Comparison of ENCODE assay signal across 16 cellular contexts in the genomic region with DNA sequence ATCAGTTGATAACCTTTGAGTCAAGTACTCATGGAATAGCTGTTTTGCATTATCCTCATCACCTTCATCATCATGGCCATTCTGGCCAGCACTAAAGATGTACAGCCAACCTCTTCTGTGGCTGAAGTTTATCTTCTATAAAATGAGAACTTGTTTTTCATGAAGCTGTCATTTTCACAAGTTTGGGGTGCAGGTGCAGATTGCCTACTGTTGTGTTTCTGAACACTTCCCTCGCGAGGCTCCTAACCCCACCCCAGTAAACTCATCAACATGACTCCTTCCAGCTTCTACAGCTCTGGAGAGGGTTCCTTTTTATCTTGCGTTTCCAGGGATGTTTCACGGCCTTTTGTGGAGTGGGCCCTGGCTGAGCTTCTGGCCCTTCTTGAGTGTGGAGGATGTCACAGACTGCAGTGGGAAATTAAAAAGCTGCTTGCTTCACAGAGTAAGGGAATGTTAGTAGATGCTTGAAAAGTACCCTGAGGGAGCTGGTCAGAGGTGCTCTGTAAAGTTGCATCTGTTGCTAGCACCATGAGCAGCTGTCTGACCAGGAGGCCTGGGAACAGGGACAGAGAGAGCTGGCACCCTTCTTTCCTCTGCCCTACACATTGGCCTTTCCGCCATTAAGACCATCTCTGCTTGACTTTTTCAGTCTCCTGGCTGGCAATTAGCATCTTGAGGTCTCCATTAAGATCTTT. TPM values are rescaled to one million over a fixed set of nuclear protein-coding genes. Genes with fewer than 3 reads are reported as not detected.
DNase-seq lines count a peak whose midpoint lies in the region; ATAC-seq and TF ChIP-seq lines count a peak whose summit lies in the region.
"Had no signal": no experiment of that assay in that cellular context is flagged by ENCODE, and none has a peak within 500 bp of the region (broad histone marks: within the 10 kb centered on the region; RNA-seq: fewer than 3 reads in every experiment).

No MANE protein-coding gene starts in this region.

- TF ChIP-seq POLR2A in spleen (IDR thresholded peaks at IDR 0.05), result no peak

- H3F3A ChIP-seq in SU-DHL-6 (ENCODE audit: insufficient read depth), result peaks cover 23% of the 10 kb centered on the region

- H3K79me2 ChIP-seq in SU-DHL-6 (ENCODE audit: insufficient read depth, low read length), result peaks cover 41% of the 10 kb centered on the region

- 49 to 78% (median 76%) methylated on average over 5 of the region's 5 CpGs for WGBS in spleen, 5 donors

- H3K9me3 ChIP-seq in SU-DHL-6 (ENCODE audit: insufficient read depth, low read length) (no peaks in the 10 kb centered on the region), spleen (no peaks in the 10 kb centered on the region)
- H3K9me3 ChIP-seq: SJSA1 had no signal

- TF ChIP-seq CTCF in HL-60 (IDR thresholded peaks at IDR 0.05; ENCODE audit: insufficient read depth, low read length) (no peak), SU-DHL-6 (IDR thresholded peaks at IDR 0.05; ENCODE audit: insufficient read depth, low read length, poor library complexity, severe bottlenecking) (no peak), spleen (IDR thresholded peaks at IDR 0.05 in 8 of 11, conservative IDR thresholded peaks at IDR 0.05 in 3 of 11) (no peak)

- peak overlapping the region; percentile 41 for H3K27ac Mint-ChIP-seq in activated naive CD8-positive, alpha-beta T cell treated with anti-CD3 and anti-CD28 coated beads, Interleukin-2, amount 50 U/mL, for 24 hours
- no peak overlapping the region for H3K27ac Mint-ChIP-seq in activated naive CD8-positive, alpha-beta T cell treated with anti-CD3 and anti-CD28 coated beads for 36 hours

- H3K27me3 ChIP-seq in HL-60 (ENCODE audit: insufficient read depth, poor library complexity, severe bottlenecking) (no peaks in the 10 kb centered on the region), SU-DHL-6 (ENCODE audit: low read length) (no peaks in the 10 kb centered on the region), spleen (replicated peaks in 1 of 7) (no peaks in the 10 kb centered on the region)
- H3K27me3 ChIP-seq: SJSA1 had no signal

- H3K4me3 ChIP-seq in HL-60 (replicated peaks; ENCODE audit: insufficient read depth, low read length) (no peak overlapping the region), SU-DHL-6 (ENCODE audit: insufficient read depth, low read length, poor library complexity, severe bottlenecking) (peak overlapping the region; percentile 63), spleen (peak overlapping the region in 2 of 8 donors; percentile 8 to 73)
- H3K4me3 ChIP-seq: SJSA1 had no signal

- H3K4me3 Mint-ChIP-seq in activated naive CD8-positive, alpha-beta T cell treated with anti-CD3 and anti-CD28 coated beads, Interleukin-2, amount 50 U/mL, for 24 hours, result no peak overlapping the region
- H3K4me3 Mint-ChIP-seq in activated naive CD8-positive, alpha-beta T cell treated with anti-CD3 and anti-CD28 coated beads for 36 hours, result no peak overlapping the region

- H3K27me3 Mint-ChIP-seq in activated naive CD8-positive, alpha-beta T cell treated with anti-CD3 and anti-CD28 coated beads, Interleukin-2, amount 50 U/mL, for 24 hours, result peaks cover 4% of the 10 kb centered on the region
- H3K27me3 Mint-ChIP-seq in activated naive CD8-positive, alpha-beta T cell treated with anti-CD3 and anti-CD28 coated beads for 36 hours, result peaks cover 13% of the 10 kb centered on the region

- peaks cover 6% of the 10 kb centered on the region for H3K9me3 Mint-ChIP-seq in activated naive CD8-positive, alpha-beta T cell treated with anti-CD3 and anti-CD28 coated beads, Interleukin-2, amount 50 U/mL, for 24 hours
- H3K9me3 Mint-ChIP-seq in activated naive CD8-positive, alpha-beta T cell treated with anti-CD3 and anti-CD28 coated beads for 36 hours, result no peaks in the 10 kb centered on the region

- peak overlapping the region; percentile 39 for H3K27ac ChIP-seq in HL-60 (replicated peaks)
- peak overlapping the region; percentile 85 for H3K27ac ChIP-seq in SU-DHL-6 (ENCODE audit: low read depth, low read length)
- peak overlapping the region in 7 of 8 donors; percentile 61 to 88 (median 74) for H3K27ac ChIP-seq in spleen
- H3K27ac ChIP-seq: SJSA1 had no signal

- ATAC-seq in activated naive CD8-positive, alpha-beta T cell treated with anti-CD3 and anti-CD28 coated beads, Interleukin-2, amount 50 U/mL, for 24 hours, result no peak

- intact Hi-C loops in spleen (cut with DNase I; ENCODE audit: low total_unique reads), result no loop called here

- no peak overlapping the region for H2AFZ ChIP-seq in SU-DHL-6 (ENCODE audit: low read depth, low read length, severe bottlenecking)

- H4K20me1 ChIP-seq in SU-DHL-6 (ENCODE audit: low read depth, low read length), result no peaks in the 10 kb centered on the region

- H3K36me3 ChIP-seq in SU-DHL-6 (ENCODE audit: low read length), result peaks cover 16% of the 10 kb centered on the region; the same call in 1 of the 2 replicates
- H3K36me3 ChIP-seq in spleen, result peaks cover 0 to 28% (median 0%) of the 10 kb centered on the region in 6 donors
- H3K36me3 ChIP-seq: SJSA1 had no signal

- H3K4me1 Mint-ChIP-seq in activated naive CD8-positive, alpha-beta T cell treated with anti-CD3 and anti-CD28 coated beads, Interleukin-2, amount 50 U/mL, for 24 hours, result peaks cover 14% of the 10 kb centered on the region
- H3K4me1 Mint-ChIP-seq in activated naive CD8-positive, alpha-beta T cell treated with anti-CD3 and anti-CD28 coated beads for 36 hours, result no peaks in the 10 kb centered on the region

- H3K9ac ChIP-seq in SU-DHL-6 (ENCODE audit: low read length), result peak overlapping the region; percentile 62

- H3K9me2 ChIP-seq in SU-DHL-6 (replicated peaks; ENCODE audit: insufficient read depth, low read length), result no peaks in the 10 kb centered on the region

- peak overlapping the region; percentile 91 for H3K4me2 ChIP-seq in SU-DHL-6 (ENCODE audit: low read depth, low read length, poor library complexity, severe bottlenecking)

- peaks cover 8 to 76% (median 39%) of the 10 kb centered on the region in 6 donors for H3K4me1 ChIP-seq in spleen
- H3K4me1 ChIP-seq: SJSA1 had no signal

- H3K36me3 Mint-ChIP-seq in activated naive CD8-positive, alpha-beta T cell treated with anti-CD3 and anti-CD28 coated beads, Interleukin-2, amount 50 U/mL, for 24 hours (ENCODE audit: low read depth), result peaks cover 5% of the 10 kb centered on the region
- no peaks in the 10 kb centered on the region for H3K36me3 Mint-ChIP-seq in activated naive CD8-positive, alpha-beta T cell treated with anti-CD3 and anti-CD28 coated beads for 36 hours

- DNase-seq in activated naive CD8-positive, alpha-beta T cell treated with anti-CD3 and anti-CD28 coated beads, Interleukin-2, amount 50 U/mL, for 24 hours, result no peak
- DNase-seq in activated naive CD8-positive, alpha-beta T cell treated with anti-CD3 and anti-CD28 coated beads for 36 hours, result no peak
- DNase-seq in HL-60 (ENCODE audit: low read depth in 1 of 2, low spot score in 1 of 2) (no peak), spleen (no peak), NCI-H345 (lab: John Stamatoyannopoulos, UW) (no peak), NOMO-1 treated with DMSO at 0.1 percent for 48 hours (lab: John Stamatoyannopoulos, UW; ENCODE audit: unreplicated experiment) (no peak), hippocampal formation (lab: John Stamatoyannopoulos, UW) (no peak)
- DNase-seq: 8988T; DND-41; GOT3; NCI-H1930; NCI-H446; NK-92 treated with Interleukin-12 subunit alpha and Interleukin-12 subunit beta, amount 100 ng/mL, for 24 hours had no signal

RNA-seq across cellular contexts. Expression of a gene that starts 24.9 kb away (rescaled TPM):
- total RNA-seq in activated naive CD8-positive, alpha-beta T cell treated with anti-CD3 and anti-CD28 coated beads for 36 hours, result under 1 TPM; 0.37 to 0.48 TPM
- total RNA-seq in spleen, result 100 to 1,000 TPM in 6 of 7 donors, 10 to 100 TPM in 1; 97.4 to 152 (median 119) TPM
- polyA plus RNA-seq in spleen, result 10 to 100 TPM; 42.6 to 55.0 (median 48.0) TPM
- total RNA-seq: SJSA1 had no signal
- polyA plus RNA-seq: BJ had no signal

Comparison
In these comparisons a context has a peak if more than half of its experiments do, and no peak if none do; other contexts are left out.
1. RNA of a gene that starts 24.9 kb away (total RNA-seq): 97.4 to 152 TPM in spleen; 0.37 to 0.48 TPM in activated naive CD8-positive, alpha-beta T cell treated with anti-CD3 and anti-CD28 coated beads for 36 hours; every median in the first group is over 10 times any median in the second.
2. Peak in every context shown above with its lines, with median percentiles within 50 percentile points of each other: H3K27ac ChIP-seq.